In the genomic region with DNA sequence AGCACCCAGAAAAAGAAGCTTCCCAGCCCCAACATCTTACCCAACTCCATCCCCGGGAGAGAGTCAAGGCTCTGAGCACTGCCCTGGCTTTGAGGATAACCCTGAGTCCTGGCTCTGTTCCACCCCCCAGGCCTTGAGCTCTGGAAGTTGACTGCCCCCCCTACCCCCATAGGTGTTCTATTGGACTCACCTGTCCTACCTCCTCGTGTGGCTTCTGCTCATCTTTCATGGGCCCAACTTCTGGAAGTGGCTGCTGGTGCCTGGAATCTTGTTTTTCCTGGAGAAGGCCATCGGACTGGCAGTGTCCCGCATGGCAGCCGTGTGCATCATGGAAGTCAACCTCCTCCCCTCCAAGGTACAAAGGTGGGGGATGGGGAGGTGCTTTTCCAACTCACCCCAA, we compare ENCODE assay signal across 26 cellular contexts. TPM values are rescaled to one million over a fixed set of nuclear protein-coding genes. Genes with fewer than 3 reads are reported as not detected.
"Had no signal": no experiment of that assay in that cellular context is flagged by ENCODE, and none has a peak within 500 bp of the region (broad histone marks: within the 10 kb centered on the region; RNA-seq: fewer than 3 reads in every experiment).

No MANE protein-coding gene starts in this region.

- H3K27ac Mint-ChIP-seq: immature natural killer cell; naive thymus-derived CD4-positive, alpha-beta T cell; natural killer cell treated with Interleukin-12 subunit alpha and Interleukin-12 subunit beta and Interleukin-15 and Interleukin-18, amount 100 ng/mL, for 72 hours; stimulated activated naive B cell treated with anti-CD40 and anti-IgM and Interleukin-4, amounts not matched to agents 10 μg/mL and 1 μg/mL and 100 μg/mL, for 72 hours had no signal

- H3K4me1 ChIP-seq: psoas muscle, right lobe of liver, testis had no signal

- H3K27me3 ChIP-seq: testis, thyroid gland, upper lobe of left lung, vagina had no signal

- DNase-seq: hypothalamus; immature natural killer cell; left ventricle myocardium inferior; midbrain; mucosa of descending colon; naive thymus-derived CD4-positive, alpha-beta T cell; nucleus accumbens; psoas muscle; right lobe of liver; stimulated activated CD4-positive, alpha-beta T cell treated with anti-CD3 and anti-CD28 coated beads, Interleukin-12 subunit alpha, Interleukin-12 subunit beta, amount 100 ng/mL, for 4 hours; stimulated activated CD4-positive, alpha-beta T cell treated with anti-CD3 and anti-CD28 coated beads, Interleukin-15, amount 100 ng/mL, for 24 hours; stimulated activated CD4-positive, alpha-beta T cell treated with anti-CD3 and anti-CD28 coated beads, Interleukin-2, amount 100 ng/mL, for 24 hours; stimulated activated CD4-positive, alpha-beta T cell treated with anti-CD3 and anti-CD28 coated beads, Interleukin-4, amount 100 ng/mL, for 1 hour; stimulated activated naive B cell treated with anti-CD40 and anti-IgM and Interleukin-4, amounts not matched to agents 10 μg/mL and 1 μg/mL and 100 μg/mL, for 72 hours; stimulated activated naive CD8-positive, alpha-beta T cell treated with anti-CD3 and anti-CD28 coated beads, Interleukin-15, Interleukin-2, amounts not matched to agents 100 U/mL and 50 U/mL, for 24 hours; stomach; testis; thyroid gland; transverse colon; upper lobe of left lung had no signal

- H3K9ac ChIP-seq: parathyroid adenoma had no signal

- H3K27ac ChIP-seq: left ventricle myocardium inferior, parathyroid adenoma, psoas muscle, right lobe of liver, stomach, testis, thyroid gland, transverse colon, upper lobe of left lung, vagina had no signal

- H3K9me3 ChIP-seq: left ventricle myocardium inferior, mucosa of descending colon, psoas muscle, right lobe of liver, stomach, testis, thyroid gland, transverse colon, upper lobe of left lung, vagina had no signal

- H3K4me3 Mint-ChIP-seq: immature natural killer cell; naive thymus-derived CD4-positive, alpha-beta T cell; natural killer cell treated with Interleukin-12 subunit alpha and Interleukin-12 subunit beta and Interleukin-15 and Interleukin-18, amount 100 ng/mL, for 72 hours; stimulated activated naive B cell treated with anti-CD40 and anti-IgM and Interleukin-4, amounts not matched to agents 10 μg/mL and 1 μg/mL and 100 μg/mL, for 72 hours had no signal

- FAIRE-seq: islet of Langerhans had no signal

- H3K79me2 ChIP-seq: parathyroid adenoma had no signal

- H2AFZ ChIP-seq: parathyroid adenoma had no signal

- H3K4me3 ChIP-seq: left ventricle myocardium inferior, lung, mucosa of descending colon, psoas muscle, right lobe of liver, stomach, testis, thyroid gland, transverse colon, upper lobe of left lung, vagina had no signal

- H3K9me3 Mint-ChIP-seq: immature natural killer cell; naive thymus-derived CD4-positive, alpha-beta T cell; natural killer cell treated with Interleukin-12 subunit alpha and Interleukin-12 subunit beta and Interleukin-15 and Interleukin-18, amount 100 ng/mL, for 72 hours; stimulated activated naive B cell treated with anti-CD40 and anti-IgM and Interleukin-4, amounts not matched to agents 10 μg/mL and 1 μg/mL and 100 μg/mL, for 72 hours had no signal

- H3K36me3 Mint-ChIP-seq: immature natural killer cell; naive thymus-derived CD4-positive, alpha-beta T cell; natural killer cell treated with Interleukin-12 subunit alpha and Interleukin-12 subunit beta and Interleukin-15 and Interleukin-18, amount 100 ng/mL, for 72 hours; stimulated activated naive B cell treated with anti-CD40 and anti-IgM and Interleukin-4, amounts not matched to agents 10 μg/mL and 1 μg/mL and 100 μg/mL, for 72 hours had no signal

- H3K36me3 ChIP-seq: left ventricle myocardium inferior, right lobe of liver, stomach, thyroid gland, transverse colon, upper lobe of left lung, vagina had no signal

- ATAC-seq: mucosa of descending colon; naive thymus-derived CD4-positive, alpha-beta T cell; natural killer cell treated with Interleukin-12 subunit alpha and Interleukin-12 subunit beta and Interleukin-15 and Interleukin-18, amount 100 ng/mL, for 72 hours; psoas muscle; right lobe of liver; stimulated activated naive B cell treated with anti-CD40 and anti-IgM and Interleukin-4, amounts not matched to agents 10 μg/mL and 1 μg/mL and 100 μg/mL, for 72 hours; stimulated activated naive CD8-positive, alpha-beta T cell treated with anti-CD3 and anti-CD28 coated beads, Interleukin-15, Interleukin-2, amounts not matched to agents 100 U/mL and 50 U/mL, for 24 hours had no signal

RNA-seq across cellular contexts. Expression of a gene that starts 22.4 kb away (rescaled TPM):
- total RNA-seq: left ventricle myocardium inferior; natural killer cell treated with Interleukin-12 subunit alpha and Interleukin-12 subunit beta and Interleukin-15 and Interleukin-18, amount 100 ng/mL, for 72 hours had no signal
- polyA plus RNA-seq: naive thymus-derived CD4-positive, alpha-beta T cell; neural cell had no signal
